8 cellular contexts compared by ENCODE assay signal in genomic region chr2:43220229-43220981, GRCh38. TPM values are rescaled to one million over a fixed set of nuclear protein-coding genes. Genes with fewer than 3 reads are reported as not detected.
DNase-seq lines count a peak whose midpoint lies in the region; ATAC-seq, FAIRE-seq and TF ChIP-seq lines count a peak whose summit lies in the region.

No MANE protein-coding gene starts in this region.

- CTCF ChIA-PET in activated CD4-positive, alpha-beta memory T cell treated with anti-CD3 and anti-CD28 coated beads for 36 hours (lab: Charles Lee) = interaction anchor here (0.8 to 13.7 kb wide), 10 partner anchors 8 to 273 kb away, joined by 3 to 269 read pairs (median 7); no protein-coding TSS in a partner anchor

- DNase-seq in activated CD4-positive, CD25-positive, alpha-beta regulatory T cell treated with anti-CD3 and anti-CD28 coated beads, Interleukin-2, amount 50 U/mL, for 72 hours = no peak
- DNase-seq in activated CD4-positive, alpha-beta memory T cell treated with anti-CD3 and anti-CD28 coated beads for 36 hours = no peak
- DNase-seq in small intestine = peak; percentile 67
- no peak for DNase-seq in ecto neural progenitor cell (ENCODE audit: low spot score)
- no peak for DNase-seq in H54 (ENCODE audit: insufficient read length, low spot score)

- TF ChIP-seq CTCF in gastroesophageal sphincter (IDR thresholded peaks at IDR 0.05) = peak in 1 of 4 experiments; percentile 6

- TF ChIP-seq EP300 in gastroesophageal sphincter (IDR thresholded peaks at IDR 0.05) = no peak

- peak overlapping the region; percentile 88 for H3K4me3 Mint-ChIP-seq in activated CD4-positive, alpha-beta memory T cell treated with anti-CD3 and anti-CD28 coated beads for 36 hours

- H3K27ac ChIP-seq in gastroesophageal sphincter (peak overlapping the region; percentile 96 to 99 (median 98)), small intestine (ENCODE audit: low read depth in 1 of 2, low read length in 1 of 2) (peak overlapping the region; percentile 93)

- H3K9me3 Mint-ChIP-seq in activated CD4-positive, alpha-beta memory T cell treated with anti-CD3 and anti-CD28 coated beads for 36 hours = no peaks in the 10 kb centered on the region

- H3K27me3 Mint-ChIP-seq in activated CD4-positive, alpha-beta memory T cell treated with anti-CD3 and anti-CD28 coated beads for 36 hours = no peaks in the 10 kb centered on the region

- H3K36me3 ChIP-seq in gastroesophageal sphincter (peaks cover 0 to 26% of the 10 kb centered on the region in 2 donors), small intestine (ENCODE audit: control insufficient read depth in 2 of 2, insufficient read depth in 2 of 2, low read length in 2 of 2) (peaks cover 17 to 18% of the 10 kb centered on the region in 2 donors)

- H3K27ac Mint-ChIP-seq in activated CD4-positive, alpha-beta memory T cell treated with anti-CD3 and anti-CD28 coated beads for 36 hours = peak overlapping the region; percentile 95

- FAIRE-seq in small intestine (lab: Jason Lieb, UNC) (no peak), H54 (lab: Jason Lieb, UNC) (no peak)

- H3K4me3 ChIP-seq in gastroesophageal sphincter (peak overlapping the region; percentile 29 to 90), small intestine (ENCODE audit: low read depth in 1 of 2, low read length in 2 of 2) (peak overlapping the region; percentile 4 to 21)

- H3K4me1 ChIP-seq in gastroesophageal sphincter = peaks cover 5 to 71% (median 38%) of the 10 kb centered on the region in 3 donors
- H3K4me1 ChIP-seq in small intestine (ENCODE audit: control insufficient read depth in 2 of 2, insufficient read depth in 1 of 2, low read depth in 1 of 2, low read length in 1 of 2) = peaks cover 0 to 15% of the 10 kb centered on the region in 2 donors

- POLR2A ChIA-PET in activated CD4-positive, alpha-beta memory T cell treated with anti-CD3 and anti-CD28 coated beads for 36 hours (lab: Charles Lee) = interaction anchor here (0.6 to 13.4 kb wide), 11 partner anchors 24 to 490 kb away, joined by 3 to 283 read pairs (median 4); no protein-coding TSS in a partner anchor

- peaks cover 42% of the 10 kb centered on the region for H3K4me1 Mint-ChIP-seq in activated CD4-positive, alpha-beta memory T cell treated with anti-CD3 and anti-CD28 coated beads for 36 hours (ENCODE audit: low read depth)

- TF ChIP-seq POLR2A in gastroesophageal sphincter (IDR thresholded peaks at IDR 0.05) (no peak), H54 (IDR thresholded peaks at IDR 0.05; ENCODE audit: low read depth, low read length) (no peak)

- H3K9me3 ChIP-seq in gastroesophageal sphincter (no peaks in the 10 kb centered on the region), small intestine (ENCODE audit: control insufficient read depth, low read depth) (no peaks in the 10 kb centered on the region)

- ATAC-seq in activated CD4-positive, CD25-positive, alpha-beta regulatory T cell treated with anti-CD3 and anti-CD28 coated beads, Interleukin-2, amount 50 U/mL, for 24 hours = peak; percentile 8
- ATAC-seq in gastroesophageal sphincter = no peak
- no peak for ATAC-seq in HG03342 (IDR thresholded peaks at IDR 0.05; ENCODE audit: unreplicated experiment)

- H3K27me3 ChIP-seq in gastroesophageal sphincter (no peaks in the 10 kb centered on the region), small intestine (ENCODE audit: control insufficient read depth in 2 of 2, insufficient read depth in 2 of 2, low read length in 2 of 2) (no peaks in the 10 kb centered on the region)

- intact Hi-C loops in activated CD4-positive, alpha-beta memory T cell treated with anti-CD3 and anti-CD28 coated beads for 36 hours (cut with micrococcal nuclease) = loop anchor here (1.0 to 2.0 kb wide), 4 partner anchors 9 to 162 kb away; no protein-coding TSS in a partner anchor

- WGBS in gastroesophageal sphincter (ENCODE audit: low coverage in 1 of 2), 2 donors = 7% methylated on average over 13 to 14 of the region's 15 CpGs
- 2 to 4% (median 3%) methylated on average over 15 of the region's 15 CpGs for WGBS in small intestine, 3 donors

- peaks cover 37% of the 10 kb centered on the region for H3K36me3 Mint-ChIP-seq in activated CD4-positive, alpha-beta memory T cell treated with anti-CD3 and anti-CD28 coated beads for 36 hours

RNA-seq across cellular contexts. Expression of gene ZFP36L2, which starts 6.0 kb away (rescaled TPM):
- total RNA-seq in activated CD4-positive, alpha-beta memory T cell treated with anti-CD3 and anti-CD28 coated beads for 36 hours = 10 to 100 TPM; 78.4 to 79.8 TPM
- 10 to 100 TPM; 50.9 to 83.2 (median 73.4) TPM for total RNA-seq in gastroesophageal sphincter
- polyA plus RNA-seq in small intestine = 10 to 100 TPM; 62.1 to 98.9 (median 98.8) TPM

Comparison
In these comparisons a context has a peak if more than half of its experiments do, and no peak if none do; other contexts are left out.
1. ATAC-seq: peak in activated CD4-positive, CD25-positive, alpha-beta regulatory T cell treated with anti-CD3 and anti-CD28 coated beads, Interleukin-2, amount 50 U/mL, for 24 hours (2 of 2); none in gastroesophageal sphincter (single experiment) and HG03342 (single experiment).